Comparison of ENCODE assay signal across 19 cellular contexts in genomic region chr11:102151784-102152525, GRCh38. TPM values are rescaled to one million over a fixed set of nuclear protein-coding genes. Genes with fewer than 3 reads are reported as not detected.
"Had no signal": no experiment of that assay in that cellular context is flagged by ENCODE, and none has a peak within 500 bp of the region (broad histone marks: within the 10 kb centered on the region; RNA-seq: fewer than 3 reads in every experiment).

No MANE protein-coding gene starts in this region.

- H3K27me3 ChIP-seq: dorsolateral prefrontal cortex, SJSA1, upper lobe of left lung had no signal

- H3K4me3 ChIP-seq: dorsolateral prefrontal cortex, SJSA1, upper lobe of left lung had no signal

- H3K4me1 ChIP-seq: SJSA1 had no signal

- ATAC-seq: activated naive CD8-positive, alpha-beta T cell treated with anti-CD3 and anti-CD28 coated beads, Interleukin-2, amount 50 U/mL, for 24 hours; left lobe of liver; natural killer cell; sciatic nerve; stimulated activated effector memory CD8-positive, alpha-beta T cell treated with anti-CD3 and anti-CD28 coated beads, Interleukin-12 subunit alpha, Interleukin-12 subunit beta, amount 100 ng/mL, for 72 hours; T-cell had no signal

- H3K4me3 Mint-ChIP-seq: activated naive CD4-positive, alpha-beta T cell treated with anti-CD3 and anti-CD28 coated beads for 36 hours; activated naive CD8-positive, alpha-beta T cell treated with anti-CD3 and anti-CD28 coated beads, Interleukin-2, amount 50 U/mL, for 24 hours; endodermal cell; memory B cell; natural killer cell; stimulated activated effector memory CD8-positive, alpha-beta T cell treated with anti-CD3 and anti-CD28 coated beads, Interleukin-12 subunit alpha, Interleukin-12 subunit beta, amount 100 ng/mL, for 72 hours; T-cell had no signal

- H3K27ac ChIP-seq: dorsolateral prefrontal cortex, SJSA1 had no signal

- H3K9me3 ChIP-seq: SJSA1, upper lobe of left lung had no signal

- H3K27ac Mint-ChIP-seq: activated naive CD4-positive, alpha-beta T cell treated with anti-CD3 and anti-CD28 coated beads for 36 hours; activated naive CD8-positive, alpha-beta T cell treated with anti-CD3 and anti-CD28 coated beads, Interleukin-2, amount 50 U/mL, for 24 hours; activated T-helper 2 cell treated with anti-CD3 and anti-CD28 coated beads, Interferon-gamma antibody, Interleukin-2, Interleukin-4, amounts not matched to agents 10 μg/mL and 5 μg/mL and 100 μg/mL, durations not matched to agents 14 hours and 24 hours and 36 hours; endodermal cell; memory B cell; natural killer cell; stimulated activated effector memory CD8-positive, alpha-beta T cell treated with anti-CD3 and anti-CD28 coated beads, Interleukin-12 subunit alpha, Interleukin-12 subunit beta, amount 100 ng/mL, for 72 hours; T-cell had no signal

- DNase-seq: activated CD4-positive, alpha-beta T cell treated with anti-CD3 and anti-CD28 coated beads for 1 hour; activated CD4-positive, alpha-beta T cell treated with anti-CD3 and anti-CD28 coated beads, Interleukin-2, amount 50 U/mL, for 48 hours; activated naive CD4-positive, alpha-beta T cell treated with anti-CD3 and anti-CD28 coated beads for 36 hours; activated naive CD8-positive, alpha-beta T cell treated with anti-CD3 and anti-CD28 coated beads, Interleukin-2, amount 50 U/mL, for 24 hours; aorta; dorsolateral prefrontal cortex; endodermal cell; natural killer cell; nucleus accumbens; stimulated activated CD4-positive, alpha-beta T cell treated with anti-CD3 and anti-CD28 coated beads, Interleukin-2, amount 100 ng/mL, for 24 hours; T-cell; T-helper 9 cell; upper lobe of left lung had no signal

- H3K36me3 Mint-ChIP-seq: memory B cell; natural killer cell; stimulated activated effector memory CD8-positive, alpha-beta T cell treated with anti-CD3 and anti-CD28 coated beads, Interleukin-12 subunit alpha, Interleukin-12 subunit beta, amount 100 ng/mL, for 72 hours; T-cell had no signal

- H3K36me3 ChIP-seq: SJSA1, upper lobe of left lung had no signal

- H3K4me1 Mint-ChIP-seq: activated naive CD8-positive, alpha-beta T cell treated with anti-CD3 and anti-CD28 coated beads, Interleukin-2, amount 50 U/mL, for 24 hours; memory B cell; natural killer cell; stimulated activated effector memory CD8-positive, alpha-beta T cell treated with anti-CD3 and anti-CD28 coated beads, Interleukin-12 subunit alpha, Interleukin-12 subunit beta, amount 100 ng/mL, for 72 hours; T-cell had no signal

- H3K9me3 Mint-ChIP-seq: activated naive CD4-positive, alpha-beta T cell treated with anti-CD3 and anti-CD28 coated beads for 36 hours; activated naive CD8-positive, alpha-beta T cell treated with anti-CD3 and anti-CD28 coated beads, Interleukin-2, amount 50 U/mL, for 24 hours; activated T-helper 2 cell treated with anti-CD3 and anti-CD28 coated beads, Interferon-gamma antibody, Interleukin-2, Interleukin-4, amounts not matched to agents 10 μg/mL and 5 μg/mL and 100 μg/mL, durations not matched to agents 14 hours and 24 hours and 36 hours; endodermal cell; memory B cell; stimulated activated effector memory CD8-positive, alpha-beta T cell treated with anti-CD3 and anti-CD28 coated beads, Interleukin-12 subunit alpha, Interleukin-12 subunit beta, amount 100 ng/mL, for 72 hours; T-cell had no signal

RNA-seq across cellular contexts. Expression of gene YAP1, which starts 41.7 kb away (rescaled TPM):
- total RNA-seq: activated T-helper 2 cell treated with anti-CD3 and anti-CD28 coated beads, Interferon-gamma antibody, Interleukin-2, Interleukin-4, amounts not matched to agents 10 μg/mL and 5 μg/mL and 100 μg/mL, durations not matched to agents 14 hours and 24 hours and 36 hours; natural killer cell had no signal
